9 cellular contexts compared by ENCODE assay signal in the genomic region with DNA sequence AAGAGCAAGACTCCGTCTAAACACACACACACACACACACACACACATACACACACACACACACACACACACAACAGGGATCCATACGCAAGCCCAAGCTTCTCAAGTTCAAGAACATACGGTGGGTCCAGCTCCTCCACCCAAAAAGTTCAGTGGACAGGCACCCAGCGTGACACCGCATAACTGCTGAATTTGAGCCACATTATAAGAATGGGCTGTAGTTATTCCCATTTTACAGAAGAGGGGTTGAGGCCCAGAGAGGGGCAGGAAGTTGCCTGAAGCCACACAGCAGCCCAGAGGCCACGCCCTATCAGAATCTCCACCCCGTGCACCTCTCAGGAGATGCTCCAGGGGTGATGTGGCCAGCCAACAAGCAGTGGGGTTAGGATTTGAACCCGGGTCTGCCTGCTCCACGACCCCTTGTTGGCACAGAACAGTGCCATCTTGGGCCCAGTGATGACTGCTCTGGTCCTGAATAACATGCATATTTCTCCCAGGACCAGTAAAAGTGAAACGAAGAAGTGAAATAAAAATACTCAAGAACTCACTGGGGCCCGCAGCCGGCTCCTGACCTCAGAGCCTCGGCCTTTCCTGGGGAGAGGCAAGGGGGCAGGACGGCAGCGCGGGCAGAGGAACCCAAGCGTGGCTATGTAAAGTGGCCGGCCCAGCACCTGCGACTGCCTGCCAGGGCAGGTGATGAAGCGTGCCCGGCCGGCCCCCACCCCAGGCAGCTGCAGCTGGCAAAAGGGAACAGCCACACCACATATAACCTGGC.
A peak's percentile ranks its signal among the peaks of the same experiment; 100 is the strongest.
DNase-seq lines count a peak whose midpoint lies in the region; ATAC-seq and TF ChIP-seq lines count a peak whose summit lies in the region.
"Had no signal": no experiment of that assay in that cellular context is flagged by ENCODE, and none has a peak within 500 bp of the region (broad histone marks: within the 10 kb centered on the region; RNA-seq: fewer than 3 reads in every experiment).

No MANE protein-coding gene starts in this region.

- peaks cover 47% of the 10 kb centered on the region for H3K4me1 Mint-ChIP-seq in activated CD8-positive, alpha-beta memory T cell treated with anti-CD3 and anti-CD28 coated beads, Interleukin-2, amount 10 ng/mL, durations not matched to agents 7 days and 5 days

- TF ChIP-seq POLR2A in thyroid gland (IDR thresholded peaks at IDR 0.05) = no peak

- 45 to 48% methylated on average over 21 to 22 of the region's 22 CpGs for WGBS in thyroid gland, 2 donors

- peak overlapping the region; percentile 73 to 95 (median 81) for H3K27ac ChIP-seq in thyroid gland

- peaks cover 14 to 24% of the 10 kb centered on the region in 2 donors for H3K4me1 ChIP-seq in thyroid gland

- peaks cover 1% of the 10 kb centered on the region for H3K36me3 Mint-ChIP-seq in activated CD8-positive, alpha-beta memory T cell treated with anti-CD3 and anti-CD28 coated beads, Interleukin-2, amount 10 ng/mL, durations not matched to agents 7 days and 5 days

- no peaks in the 10 kb centered on the region for H3K9me3 ChIP-seq in thyroid gland

- intact Hi-C loops in thyroid gland (cut with DNase I) = loop anchor here (10.0 kb wide), 1 partner anchor 55 kb away; no protein-coding TSS in a partner anchor

- peak; percentile 62 for ATAC-seq in activated CD8-positive, alpha-beta memory T cell treated with anti-CD3 and anti-CD28 coated beads, Interleukin-2, amount 10 ng/mL, durations not matched to agents 7 days and 5 days
- peak; percentile 65 for ATAC-seq in HG03432 (IDR thresholded peaks at IDR 0.05; ENCODE audit: unreplicated experiment)
- ATAC-seq in esophagus mucosa = peak; percentile 60
- ATAC-seq: HCT116 had no signal

- no peak for TF ChIP-seq CTCF in thyroid gland (IDR thresholded peaks at IDR 0.05)

- no peaks in the 10 kb centered on the region for H3K36me3 ChIP-seq in thyroid gland

- peaks cover 3% of the 10 kb centered on the region for H3K9me3 Mint-ChIP-seq in activated CD8-positive, alpha-beta memory T cell treated with anti-CD3 and anti-CD28 coated beads, Interleukin-2, amount 10 ng/mL, durations not matched to agents 7 days and 5 days (ENCODE audit: low read depth)

- DNase-seq in activated CD8-positive, alpha-beta memory T cell treated with anti-CD3 and anti-CD28 coated beads, Interleukin-2, amount 10 ng/mL, durations not matched to agents 7 days and 5 days = peak; percentile 57
- no peak for DNase-seq in activated CD8-positive, alpha-beta memory T cell treated with anti-CD3 and anti-CD28 coated beads, Interleukin-2, amount 50 U/mL, for 4 hours
- DNase-seq in thyroid gland = peak; percentile 91
- DNase-seq in activated naive CD4-positive, alpha-beta T cell treated with Interleukin-2 at 50 U/mL for 16 hours = no peak
- no peak for DNase-seq in H4 (ENCODE audit: low spot score)
- no peak for DNase-seq in NCI-H82 treated with DMSO at 0.1 percent for 48 hours (lab: John Stamatoyannopoulos, UW; ENCODE audit: unreplicated experiment)

- peak overlapping the region; percentile 61 for H3K27ac Mint-ChIP-seq in activated CD8-positive, alpha-beta memory T cell treated with anti-CD3 and anti-CD28 coated beads, Interleukin-2, amount 10 ng/mL, durations not matched to agents 7 days and 5 days

- CTCF ChIA-PET in activated CD8-positive, alpha-beta memory T cell treated with anti-CD3 and anti-CD28 coated beads, Interleukin-2, amount 10 ng/mL, durations not matched to agents 7 days and 5 days (lab: Charles Lee) = interaction anchor here (0.6 to 2.2 kb wide), 2 partner anchors 8 to 77 kb away, joined by 3 to 8 read pairs; no protein-coding TSS in a partner anchor

- H3K4me3 Mint-ChIP-seq in activated CD8-positive, alpha-beta memory T cell treated with anti-CD3 and anti-CD28 coated beads, Interleukin-2, amount 10 ng/mL, durations not matched to agents 7 days and 5 days = no peak overlapping the region

- H3K27me3 Mint-ChIP-seq in activated CD8-positive, alpha-beta memory T cell treated with anti-CD3 and anti-CD28 coated beads, Interleukin-2, amount 10 ng/mL, durations not matched to agents 7 days and 5 days = peaks cover 10% of the 10 kb centered on the region

- no peak overlapping the region for H3K4me3 ChIP-seq in thyroid gland (replicated peaks in 1 of 3)

- no peaks in the 10 kb centered on the region for H3K27me3 ChIP-seq in thyroid gland

Comparison
In these comparisons a context has a peak if more than half of its experiments do, and no peak if none do; other contexts are left out.
1. DNase-seq: peak in activated CD8-positive, alpha-beta memory T cell treated with anti-CD3 and anti-CD28 coated beads, Interleukin-2, amount 10 ng/mL, durations not matched to agents 7 days and 5 days (single experiment) and thyroid gland (2 of 2); none in activated CD8-positive, alpha-beta memory T cell treated with anti-CD3 and anti-CD28 coated beads, Interleukin-2, amount 50 U/mL, for 4 hours (single experiment), activated naive CD4-positive, alpha-beta T cell treated with Interleukin-2 at 50 U/mL for 16 hours (single experiment), H4 (single experiment) and NCI-H82 treated with DMSO at 0.1 percent for 48 hours (single experiment).
2. Peak in every context shown above with its lines, with median percentiles within 50 percentile points of each other: ATAC-seq.